Comparison of ENCODE assay signal across 9 cellular contexts in genomic region chr22:29206372-29207230, GRCh38. TPM values are rescaled to one million over a fixed set of nuclear protein-coding genes. Genes with fewer than 3 reads are reported as not detected.
DNase-seq lines count a peak whose midpoint lies in the region; ATAC-seq and TF ChIP-seq lines count a peak whose summit lies in the region.
"Had no signal": no experiment of that assay in that cellular context is flagged by ENCODE, and none has a peak within 500 bp of the region (broad histone marks: within the 10 kb centered on the region; RNA-seq: fewer than 3 reads in every experiment).

No MANE protein-coding gene starts in this region.

- 0 out of 2 replicates have a peak overlapping the region, but pooled peaks have one; percentile 23 for H3K56ac ChIP-seq in IMR-90 (ENCODE audit: extremely low read depth, insufficient read depth, low read length)

- TF ChIP-seq RAD21 in IMR-90 (IDR thresholded peaks at IDR 0.05; ENCODE audit: low read length), result no peak

- H3K14ac ChIP-seq in IMR-90 (replicated peaks; ENCODE audit: low read depth, low read length), result no peak overlapping the region; the same call in 1 of the 2 replicates

- peak overlapping the region; percentile 63 for H3K4me3 Mint-ChIP-seq in dendritic cell treated with granulocyte-macrophage colony-stimulating factor and Interleukin-4, amounts not matched to agents 40 ng/mL and 50 ng/mL, for 4 days
- peak overlapping the region; percentile 52 to 85 (median 69) for H3K4me3 Mint-ChIP-seq in naive thymus-derived CD8-positive, alpha-beta T cell

- no peaks in the 10 kb centered on the region for H3K36me3 ChIP-seq in IMR-90 (ENCODE audit: control insufficient read depth, insufficient read depth, low read length)

- no peak overlapping the region for H3K27ac Mint-ChIP-seq in dendritic cell treated with granulocyte-macrophage colony-stimulating factor and Interleukin-4, amounts not matched to agents 40 ng/mL and 50 ng/mL, for 4 days
- H3K27ac Mint-ChIP-seq in naive thymus-derived CD8-positive, alpha-beta T cell, result peak overlapping the region in 3 of 10 donors; percentile 34 to 80 (median 72)

- in situ Hi-C loops in IMR-90 (cut with MboI; ENCODE audit: low sequenced_read_pairs), result no loop called here

- H3K4me1 ChIP-seq in IMR-90 (ENCODE audit: control insufficient read depth, insufficient read depth, low read length), result peaks cover 9% of the 10 kb centered on the region; the same call in 1 of the 2 replicates

- H4K20me1 ChIP-seq in IMR-90 (ENCODE audit: insufficient read depth, low read length), result no peaks in the 10 kb centered on the region; the same call in 1 of the 2 replicates

- TF ChIP-seq CTCF in AG04449 (IDR thresholded peaks at IDR 0.05; ENCODE audit: insufficient read depth, low read length, missing control alignments), result no peak
- no peak for TF ChIP-seq CTCF in IMR-90 (conservative IDR thresholded peaks at IDR 0.05; ENCODE audit: low read depth, low read length)

- H3K27me3 ChIP-seq in IMR-90 (ENCODE audit: control insufficient read depth, insufficient read depth, low read length), result peaks cover 13% of the 10 kb centered on the region

- no peak overlapping the region for H3K4ac ChIP-seq in IMR-90 (ENCODE audit: low read depth, low read length)

- H4K91ac ChIP-seq in IMR-90 (ENCODE audit: insufficient read depth, low read depth, low read length), result no peak overlapping the region

- POLR2A ChIA-PET in AG04449 (lab: Yijun Ruan, JAX) (no interaction called here), IMR-90 (lab: Charles Lee; ENCODE audit: unreplicated experiment) (no interaction called here)
- POLR2A ChIA-PET in naive thymus-derived CD8-positive, alpha-beta T cell (lab: Charles Lee), result no interaction called here

- no peak overlapping the region for H4K8ac ChIP-seq in IMR-90 (ENCODE audit: low read depth in 2 of 2, low read length in 2 of 2)

- no peaks in the 10 kb centered on the region for H3K9me3 Mint-ChIP-seq in dendritic cell treated with granulocyte-macrophage colony-stimulating factor and Interleukin-4, amounts not matched to agents 40 ng/mL and 50 ng/mL, for 4 days
- H3K9me3 Mint-ChIP-seq in naive thymus-derived CD8-positive, alpha-beta T cell, result no peaks in the 10 kb centered on the region

- no peak overlapping the region for H3K27ac ChIP-seq in IMR-90 (ENCODE audit: insufficient read depth, low read length)

- intact Hi-C loops in IMR-90 (cut with micrococcal nuclease), result no loop called here
- intact Hi-C loops in dendritic cell treated with granulocyte-macrophage colony-stimulating factor and Interleukin-4, amounts not matched to agents 40 ng/mL and 50 ng/mL, for 4 days (cut with micrococcal nuclease), result no loop called here
- intact Hi-C loops in sciatic nerve (cut with DNase I), result no loop called here

- no peak overlapping the region for H2BK5ac ChIP-seq in IMR-90 (ENCODE audit: low read depth, low read length, poor library complexity, severe bottlenecking)

- no CpG with 5 or more reads among the region's 19 CpGs for WGBS in IMR-90 (ENCODE audit: extremely low coverage in 2 of 2, insufficient read length in 1 of 2), 2 experiments

- no peaks in the 10 kb centered on the region for H3K9me3 ChIP-seq in IMR-90 (ENCODE audit: control insufficient read depth, insufficient read depth, low read length)

- H3K79me1 ChIP-seq in IMR-90 (ENCODE audit: low read depth in 1 of 2, low read length in 2 of 2), result no peaks in the 10 kb centered on the region

- DNase-seq in AG04449 (ENCODE audit: low read depth, low spot score), result no peak
- no peak for DNase-seq in IMR-90
- DNase-seq in naive thymus-derived CD8-positive, alpha-beta T cell, result no peak
- no peak for DNase-seq in NOMO-1 (lab: John Stamatoyannopoulos, UW; ENCODE audit: unreplicated experiment in 2 of 2)
- DNase-seq in NCI-H128 (lab: John Stamatoyannopoulos, UW; ENCODE audit: unreplicated experiment), result no peak
- no peak for DNase-seq in foreskin melanocyte
- DNase-seq in sciatic nerve (ENCODE audit: low spot score), result no peak
- DNase-seq: stimulated activated CD4-positive, alpha-beta T cell treated with anti-CD3 and anti-CD28 coated beads, Interleukin-1b, Interleukin-23, amount 100 ng/mL, for 48 hours had no signal

- peak overlapping the region; percentile 82 for H2AFZ ChIP-seq in IMR-90 (replicated peaks; ENCODE audit: low read length, poor library complexity)

- H3K9ac ChIP-seq in IMR-90 (ENCODE audit: low read depth, low read length), result no peak overlapping the region

- peaks cover 55% of the 10 kb centered on the region for H3K27me3 Mint-ChIP-seq in dendritic cell treated with granulocyte-macrophage colony-stimulating factor and Interleukin-4, amounts not matched to agents 40 ng/mL and 50 ng/mL, for 4 days
- peaks cover 10 to 47% (median 19%) of the 10 kb centered on the region in 5 donors for H3K27me3 Mint-ChIP-seq in naive thymus-derived CD8-positive, alpha-beta T cell

- H3K4me3 ChIP-seq in AG04449 (ENCODE audit: low read depth, low read length) (peak overlapping the region; percentile 58), IMR-90 (ENCODE audit: insufficient read depth, low read depth, low read length) (peak overlapping the region; percentile 34)

- dilution Hi-C loops in IMR-90 (cut with HindIII; ENCODE audit: low sequenced_read_pairs, unreplicated experiment), result no loop called here

- no peaks in the 10 kb centered on the region for H3K36me3 Mint-ChIP-seq in dendritic cell treated with granulocyte-macrophage colony-stimulating factor and Interleukin-4, amounts not matched to agents 40 ng/mL and 50 ng/mL, for 4 days (ENCODE audit: low read depth)
- H3K36me3 Mint-ChIP-seq in naive thymus-derived CD8-positive, alpha-beta T cell, result no peaks in the 10 kb centered on the region

- no peak overlapping the region for H2BK15ac ChIP-seq in IMR-90 (ENCODE audit: low read depth, low read length)

- ATAC-seq in IMR-90 (ENCODE audit: low read depth) (no peak), sciatic nerve (no peak)
- no peak for ATAC-seq in naive thymus-derived CD8-positive, alpha-beta T cell

- H3K4me1 Mint-ChIP-seq in dendritic cell treated with granulocyte-macrophage colony-stimulating factor and Interleukin-4, amounts not matched to agents 40 ng/mL and 50 ng/mL, for 4 days (ENCODE audit: low read depth), result peaks cover 32% of the 10 kb centered on the region
- H3K4me1 Mint-ChIP-seq in naive thymus-derived CD8-positive, alpha-beta T cell, result peaks cover 8 to 31% (median 17%) of the 10 kb centered on the region in 4 donors

- H4K5ac ChIP-seq in IMR-90 (ENCODE audit: low read depth, low read length), result no peak overlapping the region

- no TSS peak for BruUV-seq in IMR-90 (replicated peaks; lab: Mats Ljungman, UMichigan)

- H2AK5ac ChIP-seq in IMR-90 (ENCODE audit: low read depth, low read length), result no peak overlapping the region

- H2BK20ac ChIP-seq in IMR-90 (ENCODE audit: low read depth, low read length), result no peak overlapping the region

- H3K9me1 ChIP-seq in IMR-90 (ENCODE audit: insufficient read depth, low read length), result peaks cover 12% of the 10 kb centered on the region

- H3K4me2 ChIP-seq in IMR-90 (ENCODE audit: low read depth, low read length), result peak overlapping the region; percentile 68

- CTCF ChIA-PET in AG04449 (lab: Yijun Ruan, JAX), result interaction anchor here (0.5 to 2.9 kb wide), 7 partner anchors 10 to 56 kb away, joined by 3 to 11 read pairs (median 3); no protein-coding TSS in a partner anchor
- CTCF ChIA-PET in IMR-90 (lab: Yijun Ruan, JAX), result no interaction called here

- TF ChIP-seq POLR2A in IMR-90 (IDR thresholded peaks at IDR 0.05; ENCODE audit: low read depth, low read length), result no peak

- H3K18ac ChIP-seq in IMR-90 (ENCODE audit: low read depth, low read length), result no peak overlapping the region

- H2BK120ac ChIP-seq in IMR-90 (ENCODE audit: low read depth, low read length), result no peak overlapping the region

- 0 out of 2 replicates have a peak overlapping the region, but pooled peaks have one; percentile 32 for H3K23ac ChIP-seq in IMR-90 (ENCODE audit: low read depth, low read length)

- no peak overlapping the region for H2AK9ac ChIP-seq in IMR-90 (replicated peaks; ENCODE audit: low read depth, low read length, poor library complexity)

TF ChIP-seq in IMR-90, 13 proteins besides CTCF, POLR2A, EP300 and RAD21 (continues in another document):
- TF ChIP-seq FOS (IDR thresholded peaks at IDR 0.05; ENCODE audit: low read depth, low read length), result no peak
- TF ChIP-seq MAFK (IDR thresholded peaks at IDR 0.05; ENCODE audit: low read depth, low read length), result no peak
- TF ChIP-seq MXI1 (IDR thresholded peaks at IDR 0.05; ENCODE audit: borderline replicate concordance, low read depth, low read length), result no peak
- TF ChIP-seq SMC3 (IDR thresholded peaks at IDR 0.05; ENCODE audit: low read depth, low read length), result no peak
- no peak for TF ChIP-seq MAZ (IDR thresholded peaks at IDR 0.05; ENCODE audit: borderline replicate concordance, low read depth, low read length)
- TF ChIP-seq, protein P1, sequence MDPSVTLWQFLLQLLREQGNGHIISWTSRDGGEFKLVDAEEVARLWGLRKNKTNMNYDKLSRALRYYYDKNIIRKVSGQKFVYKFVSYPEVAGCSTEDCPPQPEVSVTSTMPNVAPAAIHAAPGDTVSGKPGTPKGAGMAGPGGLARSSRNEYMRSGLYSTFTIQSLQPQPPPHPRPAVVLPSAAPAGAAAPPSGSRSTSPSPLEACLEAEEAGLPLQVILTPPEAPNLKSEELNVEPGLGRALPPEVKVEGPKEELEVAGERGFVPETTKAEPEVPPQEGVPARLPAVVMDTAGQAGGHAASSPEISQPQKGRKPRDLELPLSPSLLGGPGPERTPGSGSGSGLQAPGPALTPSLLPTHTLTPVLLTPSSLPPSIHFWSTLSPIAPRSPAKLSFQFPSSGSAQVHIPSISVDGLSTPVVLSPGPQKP (IDR thresholded peaks at IDR 0.05; ENCODE audit: borderline replicate concordance, low read depth, low read length), result no peak
- TF ChIP-seq RCOR1 (IDR thresholded peaks at IDR 0.05; ENCODE audit: insufficient replicate concordance, low read length), result no peak
- no peak for TF ChIP-seq USF2 (IDR thresholded peaks at IDR 0.05; ENCODE audit: low read depth, low read length)
- TF ChIP-seq CEBPB (IDR thresholded peaks at IDR 0.05; ENCODE audit: low read depth, low read length), result no peak
- no peak for TF ChIP-seq NFE2L2 (IDR thresholded peaks at IDR 0.05; ENCODE audit: low read depth, low read length)
- TF ChIP-seq BHLHE40 (IDR thresholded peaks at IDR 0.05; ENCODE audit: low read depth, low read length), result no peak

RNA-seq across cellular contexts. Expression of gene EMID1, which starts 0.9 kb away (rescaled TPM):
- total RNA-seq in IMR-90 (2012; rRNA removed) (0.28 and 0.54 TPM in 2 replicates), sciatic nerve (3.7 TPM)
- 1.2 and 1.3 TPM in 2 replicates for polyA plus RNA-seq in IMR-90 (2012; rRNA removed)
- polyA plus RNA-seq in IMR-90 (2012; cell fraction: cytosol; rRNA removed), result 0.41 and 2.3 TPM in 2 replicates
- 2.9 TPM in 2 replicates for polyA plus RNA-seq in IMR-90 (2012; cell fraction: nucleus; rRNA removed; ENCODE audit: low replicate concordance)
- not detected for total RNA-seq in naive thymus-derived CD8-positive, alpha-beta T cell
- polyA plus RNA-seq in naive thymus-derived CD8-positive, alpha-beta T cell, result not detected
